Comparison of ENCODE assay signal across 8 cellular contexts in the genomic region with DNA sequence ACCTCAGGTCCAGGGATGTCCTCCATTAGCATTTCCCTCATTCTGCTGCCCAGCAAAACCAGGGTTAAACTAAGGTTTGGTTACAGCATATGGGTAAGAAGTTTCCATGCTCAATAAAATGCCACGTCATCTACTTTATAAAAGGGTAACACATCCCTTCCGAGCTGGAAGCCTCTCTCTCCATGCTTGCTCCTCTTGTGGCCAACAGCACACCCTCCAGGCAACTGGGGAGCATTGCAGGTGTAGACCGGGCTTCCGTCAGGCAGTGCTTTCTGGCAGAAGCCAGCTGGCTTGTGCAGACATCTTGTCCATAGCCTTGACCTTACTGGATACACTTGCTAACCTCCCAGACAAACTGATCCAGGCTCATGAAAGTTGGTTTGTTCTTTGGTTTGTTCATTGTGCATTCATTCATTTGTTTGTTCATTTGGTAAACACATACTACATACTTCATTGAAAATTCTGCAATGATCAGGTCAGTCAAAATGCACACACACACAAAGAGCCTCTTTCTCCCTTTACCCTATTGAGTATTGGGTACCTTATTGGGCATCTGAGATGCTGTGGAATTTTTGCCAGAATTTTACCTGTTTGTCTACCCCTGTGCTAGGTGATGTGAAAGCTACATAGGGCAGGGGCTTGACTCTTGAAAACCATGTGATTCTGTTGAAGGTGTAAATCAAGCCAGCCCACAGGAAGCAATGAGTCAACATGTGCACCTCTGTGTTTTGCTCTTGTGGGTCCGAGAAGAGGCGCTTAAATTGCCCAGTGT.
DNase-seq lines count a peak whose midpoint lies in the region; ATAC-seq, FAIRE-seq and TF ChIP-seq lines count a peak whose summit lies in the region.

No MANE protein-coding gene starts in this region.

- no peak overlapping the region for H3K4me3 ChIP-seq in K562
- no peak overlapping the region for H3K4me3 ChIP-seq in kidney (ENCODE audit: low read length in 2 of 2)
- H3K4me3 ChIP-seq in transverse colon: no peak overlapping the region

- no peaks in the 10 kb centered on the region for H3K4me1 ChIP-seq in K562 (replicated peaks in 1 of 2; ENCODE audit: control insufficient read depth in 2 of 2, insufficient read depth in 2 of 2, low read length in 2 of 2)
- no peaks in the 10 kb centered on the region for H3K4me1 ChIP-seq in kidney (ENCODE audit: control insufficient read depth in 1 of 2, insufficient read depth in 1 of 2, low read depth in 1 of 2, low read length in 2 of 2)
- no peaks in the 10 kb centered on the region for H3K4me1 ChIP-seq in transverse colon

- FAIRE-seq in K562 (lab: Jason Lieb, UNC) (peak; percentile 79), kidney (lab: Jason Lieb, UNC) (no peak)

- H3K9me3 ChIP-seq in K562 (replicated peaks; ENCODE audit: control insufficient read depth, insufficient read depth, low read depth, low read length): no peaks in the 10 kb centered on the region
- H3K9me3 ChIP-seq in kidney (ENCODE audit: control insufficient read depth in 1 of 2, low read length in 2 of 2): no peaks in the 10 kb centered on the region
- no peaks in the 10 kb centered on the region for H3K9me3 ChIP-seq in transverse colon

- CTCF ChIA-PET in HEK293T (lab: Yijun Ruan, JAX): interaction anchor here (0.6 to 2.4 kb wide), 6 partner anchors 22 to 681 kb away, joined by 3 to 33 read pairs (median 3); no protein-coding TSS in a partner anchor
- CTCF ChIA-PET in K562 (lab: Yijun Ruan, JAX; ENCODE audit: low intra/inter-chr PET ratio): interaction anchor here (0.6 kb wide), 1 partner anchor 166 kb away, joined by 3 read pairs; no protein-coding TSS in a partner anchor

- POLR2A ChIA-PET in HEK293T (lab: Yijun Ruan, JAX): no interaction called here
- POLR2A ChIA-PET in K562 (lab: Yijun Ruan, JAX): interaction anchor here (0.5 to 1.3 kb wide), 4 partner anchors 10 to 284 kb away, joined by 3 to 6 read pairs (median 4); no protein-coding TSS in a partner anchor

- H3K9ac ChIP-seq in K562 (ENCODE audit: insufficient read depth in 1 of 2, low read depth in 2 of 2, low read length in 2 of 2) (no peak overlapping the region), kidney (ENCODE audit: low read length in 2 of 2) (no peak overlapping the region)

- peaks cover 5% of the 10 kb centered on the region; the same call in 1 of the 2 replicates for H4K20me1 ChIP-seq in K562 (replicated peaks; ENCODE audit: control insufficient read depth, insufficient read depth, low read length)

- no peak overlapping the region for H3K27ac ChIP-seq in K562 (ENCODE audit: extremely low read depth, low read depth, low read length)
- no peak overlapping the region for H3K27ac ChIP-seq in kidney (ENCODE audit: low read depth in 2 of 2, low read length in 2 of 2)
- H3K27ac ChIP-seq in transverse colon: no peak overlapping the region

- peak; percentile 33 to 80; a peak in 3 of 4 replicates for TF ChIP-seq RAD21 in K562 (CRISPR knock-in tag; conservative IDR thresholded peaks at IDR 0.05 in 1 of 2, IDR thresholded peaks at IDR 0.05 in 1 of 2)

- in situ Hi-C loops in K562 (cut with MboI): loop anchor here (25.0 kb wide), 2 partner anchors 721 to 946 kb away; partner anchors contain the start of genes GPR153 and PLEKHG5
- in situ Hi-C loops in transverse colon (cut with MboI; ENCODE audit: low pct_ligation_motif_present in 1 of 4, low pct_unique_long_range_greater_than_20kb in 1 of 4, low sequenced_read_pairs in 3 of 4): loop anchor here (25.0 kb wide), 2 partner anchors 429 to 496 kb away; partner anchors contain the start of gene DNAJC11 (in 3 of the 4)

- no peak for TF ChIP-seq POLR2A in K562 (conservative IDR thresholded peaks at IDR 0.05)
- TF ChIP-seq POLR2A in transverse colon (IDR thresholded peaks at IDR 0.05): no peak

- no peaks in the 10 kb centered on the region; a peak in 1 of 5 replicates for H3K27me3 ChIP-seq in K562 (ENCODE audit: control insufficient read depth in 2 of 2, insufficient read depth in 2 of 2, low read length in 2 of 2)
- peaks cover 4% of the 10 kb centered on the region for H3K27me3 ChIP-seq in transverse colon

- 2% methylated on average over 6 of the region's 6 CpGs for WGBS in K562 (ENCODE audit: insufficient coverage, low coverage, missing lambda C conversion rate)
- 33% methylated on average over 6 of the region's 6 CpGs; no CpG with 5 or more reads in 1 of the 2 donors for WGBS in transverse colon (ENCODE audit: low coverage in 1 of 2), 2 donors

- intact Hi-C loops in K562 (cut with micrococcal nuclease): loop anchor here (1.0 to 2.0 kb wide), 2 partner anchors 165 to 488 kb away; no protein-coding TSS in a partner anchor
- intact Hi-C loops in kidney (cut with DNase I): no loop called here
- intact Hi-C loops in transverse colon (cut with DNase I; ENCODE audit: low total_unique reads): no loop called here

- H3K9me1 ChIP-seq in K562 (ENCODE audit: control insufficient read depth, insufficient read depth, low read length): no peaks in the 10 kb centered on the region

- no peaks in the 10 kb centered on the region for H3K79me2 ChIP-seq in K562 (ENCODE audit: control insufficient read depth, insufficient read depth, low read length)

- H2AFZ ChIP-seq in K562 (ENCODE audit: low read depth, low read length): no peak overlapping the region

- no peak overlapping the region for H3K4me2 ChIP-seq in K562 (ENCODE audit: insufficient read depth, low read length)

- TF ChIP-seq CTCF in K562 (IDR thresholded peaks at IDR 0.05 in 2 of 3, conservative IDR thresholded peaks at IDR 0.05 in 1 of 3; ENCODE audit: insufficient read depth in 2 of 3, low read depth in 1 of 3, low read length in 3 of 3) (peak; percentile 83 to 91 (median 90)), kidney (IDR thresholded peaks at IDR 0.05; ENCODE audit: borderline replicate concordance, extremely low read depth, insufficient read depth) (peak; percentile 79), transverse colon (IDR thresholded peaks at IDR 0.05) (peak; percentile 16 to 52 (median 45))

- DNase-seq in DMS53 (lab: John Stamatoyannopoulos, UW) (peak; percentile 90), HEK293T (ENCODE audit: extremely low spot score) (peak; percentile 79), NCI-H524 treated with DMSO at 0.1 percent for 48 hours (lab: John Stamatoyannopoulos, UW) (peak; percentile 3), K562 (ENCODE audit: extremely low read depth in 1 of 4, low spot score in 3 of 4) (peak; percentile 66 to 75 (median 70)), kidney (no peak), transverse colon (peak; percentile 35), OCI-M2 (lab: John Stamatoyannopoulos, UW; ENCODE audit: unreplicated experiment) (no peak)

- peak; percentile 98 for ATAC-seq in K562
- ATAC-seq in HG03565 (IDR thresholded peaks at IDR 0.05; ENCODE audit: unreplicated experiment): no peak

- no TSS peak for BruUV-seq in K562 (replicated peaks; lab: Mats Ljungman, UMichigan)

- H3K36me3 ChIP-seq in K562 (ENCODE audit: control insufficient read depth, insufficient read depth, low read length) (no peaks in the 10 kb centered on the region), kidney (ENCODE audit: control insufficient read depth in 1 of 2, insufficient read depth in 2 of 2, low read length in 2 of 2) (no peaks in the 10 kb centered on the region), transverse colon (no peaks in the 10 kb centered on the region)

- TF ChIP-seq EP300 in K562 (IDR thresholded peaks at IDR 0.05; ENCODE audit: low read length) (no peak), transverse colon (IDR thresholded peaks at IDR 0.05; ENCODE audit: low read depth) (no peak)

TF ChIP-seq in HEK293T, 16 proteins besides CTCF, POLR2A, EP300 and RAD21:
- TF ChIP-seq CTBP1 (IDR thresholded peaks at IDR 0.05; ENCODE audit: borderline replicate concordance): no peak
- TF ChIP-seq FOXM1 (IDR thresholded peaks at IDR 0.05; ENCODE audit: borderline replicate concordance): no peak
- TF ChIP-seq FOXK2 (IDR thresholded peaks at IDR 0.05): no peak
- TF ChIP-seq NFRKB (IDR thresholded peaks at IDR 0.05): no peak
- no peak for TF ChIP-seq BHLHE40 (IDR thresholded peaks at IDR 0.05; ENCODE audit: borderline replicate concordance)
- TF ChIP-seq PKNOX1 (IDR thresholded peaks at IDR 0.05): no peak
- no peak for TF ChIP-seq FOXA1 (IDR thresholded peaks at IDR 0.05)
- TF ChIP-seq L3MBTL2 (conservative IDR thresholded peaks at IDR 0.05): no peak
- TF ChIP-seq SP1 (IDR thresholded peaks at IDR 0.05): no peak
- TF ChIP-seq SUZ12 (IDR thresholded peaks at IDR 0.05): no peak
- TF ChIP-seq ELF4 (IDR thresholded peaks at IDR 0.05): no peak
- no peak for TF ChIP-seq ZNF384 (IDR thresholded peaks at IDR 0.05)

TF ChIP-seq in K562, 482 proteins besides CTCF, POLR2A, EP300 and RAD21 (continues in another document):
- TF ChIP-seq TFAP4 (CRISPR knock-in tag; IDR thresholded peaks at IDR 0.05; ENCODE audit: borderline replicate concordance): peak; percentile 55; the same call in 1 of the 2 replicates
- peak; percentile 90 for TF ChIP-seq C11orf30 (IDR thresholded peaks at IDR 0.05; ENCODE audit: low read depth)
- peak; percentile 30; the same call in 1 of the 2 replicates for TF ChIP-seq ZKSCAN1 (IDR thresholded peaks at IDR 0.05; ENCODE audit: low read depth, low read length)
- no peak for TF ChIP-seq FIP1L1 (IDR thresholded peaks at IDR 0.05; ENCODE audit: low read depth, low read length, poor library complexity, severe bottlenecking)
- no peak for TF ChIP-seq MNT (conservative IDR thresholded peaks at IDR 0.05)

Comparison
In these comparisons a context has a peak if more than half of its experiments do, and no peak if none do; other contexts are left out.
1. DNase-seq: peak in DMS53 (single experiment), HEK293T (single experiment), NCI-H524 treated with DMSO at 0.1 percent for 48 hours (single experiment), K562 (4 of 4) and transverse colon (single experiment); none in kidney (single experiment) and OCI-M2 (single experiment).
2. Peak in every context shown above with its lines, with median percentiles within 50 percentile points of each other: CTCF ChIP-seq.